27 cellular contexts compared by ENCODE assay signal in the genomic region with DNA sequence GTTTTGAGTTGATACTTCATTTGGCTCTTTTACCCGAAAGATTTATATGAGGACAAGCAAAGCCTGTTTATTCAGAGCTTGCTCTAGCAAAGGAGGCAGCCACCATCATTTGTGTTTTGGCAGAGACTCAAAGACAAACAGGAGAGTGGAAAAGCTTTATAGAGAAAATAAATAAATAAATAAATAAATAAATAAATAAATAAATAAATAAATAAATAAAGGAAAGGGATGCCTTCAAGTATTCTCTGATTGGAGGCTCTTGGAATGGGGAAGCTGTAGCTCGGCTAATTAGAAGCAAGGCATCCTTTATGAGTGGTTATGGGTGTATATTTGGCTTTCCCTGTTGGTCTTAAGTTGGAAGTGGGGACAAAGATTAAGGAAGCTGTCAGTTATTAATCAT.
"Had no signal": no experiment of that assay in that cellular context is flagged by ENCODE, and none has a peak within 500 bp of the region (broad histone marks: within the 10 kb centered on the region; RNA-seq: fewer than 3 reads in every experiment).

No MANE protein-coding gene starts in this region.

- H3K4me1 ChIP-seq: stomach, suprapubic skin, testis, thyroid gland, tibial artery, tibial nerve, transverse colon, upper lobe of left lung, upper lobe of right lung, uterus, vagina had no signal

- DNase-seq: stimulated activated CD4-positive, alpha-beta T cell treated with anti-CD3 and anti-CD28 coated beads, Interleukin-2, amount 100 ng/mL, for 48 hours; stimulated activated CD4-positive, alpha-beta T cell treated with anti-CD3 and anti-CD28 coated beads, Interleukin-4, amount 100 ng/mL, for 1 hour; stimulated activated CD4-positive, alpha-beta T cell treated with anti-CD3 and anti-CD28 coated beads, Interleukin-4, amount 100 ng/mL, for 24 hours; stimulated activated CD4-positive, alpha-beta T cell treated with anti-CD3 and anti-CD28 coated beads, Interleukin-4, amount 100 ng/mL, for 4 hours; stimulated activated CD8-positive, alpha-beta memory T cell treated with anti-CD3 and anti-CD28 coated beads, Interleukin-4, amount 100 ng/mL, for 48 hours; stimulated activated naive B cell treated with anti-CD40 and anti-IgM and Interleukin-4, amounts not matched to agents 10 μg/mL and 1 μg/mL and 100 μg/mL, for 72 hours; stimulated activated naive CD4-positive, alpha-beta T cell; stimulated activated naive CD4-positive, alpha-beta T cell treated with Interleukin-2 at 50 U/mL for 16 hours; stimulated activated naive CD8-positive, alpha-beta T cell treated with anti-CD3 and anti-CD28 coated beads, Interleukin-15, amount 100 ng/mL, for 72 hours; stimulated activated naive CD8-positive, alpha-beta T cell treated with anti-CD3 and anti-CD28 coated beads, Interleukin-15, Interleukin-2, amounts not matched to agents 100 U/mL and 50 U/mL, for 24 hours; stomach; substantia nigra; testis; thyroid gland; tibial artery; transverse colon; trophoblast cell; upper lobe of left lung; upper lobe of right lung; uterus had no signal

- H3K9me3 ChIP-seq: stomach, suprapubic skin, testis, thoracic aorta, thyroid gland, tibial artery, tibial nerve, transverse colon, upper lobe of left lung, upper lobe of right lung, uterus, vagina had no signal

- H3K36me3 ChIP-seq: stomach, suprapubic skin, thoracic aorta, thyroid gland, tibial artery, tibial nerve, transverse colon, upper lobe of left lung, upper lobe of right lung, uterus, vagina had no signal

- H3K4me3 ChIP-seq: stomach, suprapubic skin, testis, thoracic aorta, thyroid gland, tibial artery, tibial nerve, transverse colon, upper lobe of left lung, upper lobe of right lung, uterus, vagina had no signal

- H3K27me3 ChIP-seq: stomach, suprapubic skin, testis, thyroid gland, tibial artery, tibial nerve, transverse colon, upper lobe of left lung, upper lobe of right lung, uterus, vagina had no signal

- ATAC-seq: stimulated activated effector memory CD8-positive, alpha-beta T cell treated with anti-CD3 and anti-CD28 coated beads, Interleukin-12 subunit alpha, Interleukin-12 subunit beta, amount 100 ng/mL, for 72 hours; stimulated activated memory B cell treated with anti-CD40 and anti-IgM and Interleukin-4, amounts not matched to agents 10 μg/mL and 1 μg/mL and 100 μg/mL, for 72 hours; stimulated activated naive B cell treated with anti-CD40 and anti-IgM and Interleukin-4, amounts not matched to agents 10 μg/mL and 1 μg/mL and 100 μg/mL, for 72 hours; stimulated activated naive CD8-positive, alpha-beta T cell treated with anti-CD3 and anti-CD28 coated beads, Interleukin-15, amount 100 ng/mL, for 72 hours; stimulated activated naive CD8-positive, alpha-beta T cell treated with anti-CD3 and anti-CD28 coated beads, Interleukin-15, Interleukin-2, amounts not matched to agents 100 U/mL and 50 U/mL, for 24 hours; upper lobe of right lung had no signal

- H3K27ac ChIP-seq: stomach, suprapubic skin, testis, thoracic aorta, thyroid gland, tibial artery, tibial nerve, transverse colon, upper lobe of left lung, upper lobe of right lung, uterus, vagina had no signal

- FAIRE-seq: urothelium cell line had no signal
